Comparison of ENCODE assay signal across 31 cellular contexts in the genomic region with DNA sequence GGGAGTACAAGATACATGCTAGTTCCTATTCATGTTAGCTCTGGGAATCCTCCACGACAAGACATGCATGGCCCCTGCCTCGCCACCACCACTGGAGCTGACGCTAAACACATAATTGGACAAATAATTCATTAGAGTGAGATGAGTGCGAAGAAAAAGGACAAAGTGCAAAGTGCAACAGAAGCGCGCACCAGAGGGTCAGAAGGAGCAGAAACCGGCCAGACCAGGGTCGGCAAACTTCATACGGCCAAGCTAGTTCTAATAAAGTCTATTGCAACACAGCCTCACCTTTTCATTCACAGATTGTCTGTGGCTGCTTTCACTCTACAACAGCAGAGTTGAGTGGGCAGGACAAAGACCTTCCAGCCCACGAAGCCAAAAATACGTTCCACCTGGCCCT.
"Had no signal": no experiment of that assay in that cellular context is flagged by ENCODE, and none has a peak within 500 bp of the region (broad histone marks: within the 10 kb centered on the region; RNA-seq: fewer than 3 reads in every experiment).

No MANE protein-coding gene starts in this region.

- H3K4me1 ChIP-seq: adrenal gland, ascending aorta had no signal

- H3K36me3 ChIP-seq: adrenal gland, ascending aorta, cardiac muscle cell had no signal

- DNase-seq: activated B cell treated with CpG ODN at 0.5 μM for 24 hours; activated CD4-positive, alpha-beta memory T cell treated with anti-CD3 and anti-CD28 coated beads, Interleukin-2, amount 10 ng/mL, durations not matched to agents 7 days and 5 days; activated CD4-positive, alpha-beta T cell treated with anti-CD3 and anti-CD28 coated beads for 4 hours; activated CD4-positive, alpha-beta T cell treated with anti-CD3 and anti-CD28 coated beads, Interleukin-2, amount 10 ng/mL, durations not matched to agents 24 days and 14 days; activated CD4-positive, alpha-beta T cell treated with anti-CD3 and anti-CD28 coated beads, Interleukin-2, amount 50 U/mL, for 48 hours; activated CD4-positive, CD25-positive, alpha-beta regulatory T cell treated with anti-CD3 and anti-CD28 coated beads, Interleukin-2, amount 50 U/mL, for 72 hours; activated CD8-positive, alpha-beta memory T cell treated with anti-CD3 and anti-CD28 coated beads for 24 hours; activated CD8-positive, alpha-beta memory T cell treated with anti-CD3 and anti-CD28 coated beads, Interleukin-2, amount 10 ng/mL, durations not matched to agents 7 days and 5 days; activated CD8-positive, alpha-beta memory T cell treated with anti-CD3 and anti-CD28 coated beads, Interleukin-2, amount 50 U/mL, for 48 hours; activated CD8-positive, alpha-beta T cell treated with anti-CD3 and anti-CD28 coated beads, Interleukin-2, amount 10 ng/mL, durations not matched to agents 7 days and 5 days; activated effector memory CD4-positive, alpha-beta T cell treated with Interleukin-2 at 50 U/mL for 16 hours; activated gamma-delta T cell treated with Interleukin-2 at 50 U/mL for 16 hours; activated naive CD4-positive, alpha-beta T cell; activated naive CD4-positive, alpha-beta T cell treated with anti-CD3 and anti-CD28 coated beads for 36 hours; activated naive CD4-positive, alpha-beta T cell treated with anti-CD3 and anti-CD28 coated beads, Interleukin-2, amount 50 U/mL, for 16 hours; activated naive CD8-positive, alpha-beta T cell treated with anti-CD3 and anti-CD28 coated beads for 36 hours; activated T-cell treated with anti-CD3 and anti-CD28 coated beads, Interleukin-2, amount 50 U/mL, for 24 hours; activated T-cell treated with anti-CD3 and anti-CD28 coated beads, Interleukin-2, amount 50 U/mL, for 48 hours; adrenal gland; amniotic stem cell; caudate nucleus; cerebellar nuclear complex; T-helper 1 cell; T-helper 2 cell; T-helper 9 cell had no signal

- H3K27me3 ChIP-seq: adrenal gland, ascending aorta, cardiac muscle cell had no signal

- H3K9me3 ChIP-seq: adrenal gland, ascending aorta had no signal

- H3K27ac ChIP-seq: adrenal gland, ascending aorta, cardiac muscle cell, VCaP had no signal

- FAIRE-seq: bronchial epithelial cell, TTC549 had no signal

- ATAC-seq: activated CD8-positive, alpha-beta memory T cell treated with anti-CD3 and anti-CD28 coated beads, Interleukin-2, amount 10 ng/mL, durations not matched to agents 7 days and 5 days; activated CD8-positive, alpha-beta T cell treated with anti-CD3 and anti-CD28 coated beads, Interleukin-2, amount 10 ng/mL, durations not matched to agents 7 days and 5 days; activated naive CD4-positive, alpha-beta T cell treated with anti-CD3 and anti-CD28 coated beads, Interleukin-2, amount 50 U/mL, for 72 hours had no signal

- H3K4me3 ChIP-seq: adrenal gland, ascending aorta, cardiac muscle cell had no signal
